Comparison of ENCODE assay signal across 28 cellular contexts in genomic region chr14:86372402-86372801, GRCh38.
"Had no signal": no experiment of that assay in that cellular context is flagged by ENCODE, and none has a peak within 500 bp of the region (broad histone marks: within the 10 kb centered on the region; RNA-seq: fewer than 3 reads in every experiment).

No MANE protein-coding gene starts in this region.

- H3K27ac ChIP-seq: colonic mucosa, coronary artery, dorsolateral prefrontal cortex, epithelial cell of prostate, esophagus muscularis mucosa, esophagus squamous epithelium, foreskin keratinocyte, gastrocnemius medialis, gastroesophageal sphincter, heart left ventricle, heart right ventricle had no signal

- ATAC-seq: effector memory CD8-positive, alpha-beta T cell; esophagus mucosa; foreskin keratinocyte; gastrocnemius medialis; gastroesophageal sphincter; heart left ventricle; heart right ventricle had no signal

- H3K4me1 ChIP-seq: colonic mucosa, esophagus muscularis mucosa, esophagus squamous epithelium, foreskin keratinocyte, gastrocnemius medialis, gastroesophageal sphincter, heart left ventricle, heart right ventricle had no signal

- H3K36me3 ChIP-seq: colonic mucosa, esophagus muscularis mucosa, esophagus squamous epithelium, gastrocnemius medialis, gastroesophageal sphincter, heart left ventricle, heart right ventricle had no signal

- H3K4me3 ChIP-seq: colonic mucosa, coronary artery, dorsolateral prefrontal cortex, esophagus muscularis mucosa, esophagus squamous epithelium, gastrocnemius medialis, gastroesophageal sphincter, heart left ventricle, heart right ventricle had no signal

- H3K27me3 ChIP-seq: colonic mucosa, dorsolateral prefrontal cortex, esophagus muscularis mucosa, esophagus squamous epithelium, foreskin keratinocyte, gastrocnemius medialis, gastroesophageal sphincter, heart left ventricle, heart right ventricle had no signal

- FAIRE-seq: colon, endometrium, endothelial cell of umbilical vein, frontal cortex had no signal

- DNase-seq: colonic mucosa; cortex of kidney; dermis blood vessel endothelial cell; dorsolateral prefrontal cortex; effector CD4-positive, alpha-beta T cell; effector CD8-positive, alpha-beta T cell; effector memory CD4-positive, alpha-beta T cell; effector memory CD8-positive, alpha-beta T cell; endodermal cell; erythroblast; esophagus squamous epithelium; foreskin fibroblast; foreskin keratinocyte; foreskin melanocyte; gastrocnemius medialis; glutamatergic neuron; head of caudate nucleus; heart left ventricle; heart right ventricle had no signal

- H3K9me3 ChIP-seq: colonic mucosa, esophagus muscularis mucosa, gastrocnemius medialis had no signal
